In genomic region chr11:46431211-46431610, GRCh38 we compare ENCODE assay signal across 17 cellular contexts. TPM values are rescaled to one million over a fixed set of nuclear protein-coding genes. Genes with fewer than 3 reads are reported as not detected.
DNase-seq lines count a peak whose midpoint lies in the region; ATAC-seq and TF ChIP-seq lines count a peak whose summit lies in the region.
"Had no signal": no experiment of that assay in that cellular context is flagged by ENCODE, and none has a peak within 500 bp of the region (broad histone marks: within the 10 kb centered on the region; RNA-seq: fewer than 3 reads in every experiment).

No MANE protein-coding gene starts in this region.

- POLR2A ChIA-PET in WTC11 (lab: Charles Lee) = no interaction called here

- no peaks in the 10 kb centered on the region for H3K9me3 Mint-ChIP-seq in WTC11
- H3K9me3 Mint-ChIP-seq: CD14-positive monocyte; CD4-positive, alpha-beta memory T cell had no signal

- H3K9me3 ChIP-seq in heart left ventricle = no peaks in the 10 kb centered on the region
- H3K9me3 ChIP-seq: BLaER1 had no signal

- peaks cover 14% of the 10 kb centered on the region for H3K27me3 Mint-ChIP-seq in WTC11 (ENCODE audit: low read depth)
- H3K27me3 Mint-ChIP-seq: CD4-positive, alpha-beta memory T cell had no signal

- no peak overlapping the region for H3K27ac ChIP-seq in heart left ventricle
- H3K27ac ChIP-seq: BLaER1 had no signal

- H3K4me1 ChIP-seq in heart left ventricle = peaks cover 0 to 16% (median 6%) of the 10 kb centered on the region in 12 donors
- H3K4me1 ChIP-seq: BLaER1 had no signal

- peaks cover 0 to 79% (median 68%) of the 10 kb centered on the region in 9 donors for H3K36me3 ChIP-seq in heart left ventricle

- no peak for TF ChIP-seq POLR2A in heart left ventricle (IDR thresholded peaks at IDR 0.05)

- intact Hi-C loops in heart left ventricle (cut with DNase I) (no loop called here), cardiac septum (cut with DNase I) (no loop called here)

- no peak overlapping the region; the same call in 1 of the 2 replicates for H3K27ac Mint-ChIP-seq in WTC11
- H3K27ac Mint-ChIP-seq: CD14-positive monocyte; CD4-positive, alpha-beta memory T cell had no signal

- peaks cover 40% of the 10 kb centered on the region for H3K4me1 Mint-ChIP-seq in WTC11

- no peak for TF ChIP-seq CTCF in heart left ventricle (IDR thresholded peaks at IDR 0.05)
- no peak for TF ChIP-seq CTCF in WTC11 (IDR thresholded peaks at IDR 0.05)

- H3K4me3 ChIP-seq in heart left ventricle = no peak overlapping the region
- H3K4me3 ChIP-seq: BLaER1, GM12878 had no signal

- H3K36me3 Mint-ChIP-seq in WTC11 = peaks cover 23% of the 10 kb centered on the region

- no peak overlapping the region for H3K4me3 Mint-ChIP-seq in WTC11
- H3K4me3 Mint-ChIP-seq: CD14-positive monocyte; CD4-positive, alpha-beta memory T cell had no signal

- H3K27me3 ChIP-seq in heart left ventricle = no peaks in the 10 kb centered on the region
- H3K27me3 ChIP-seq: BLaER1 had no signal

- DNase-seq in heart left ventricle (no peak), cardiac septum (ENCODE audit: low spot score) (no peak), NCI-H446 treated with DMSO at 0.1 percent for 48 hours (lab: John Stamatoyannopoulos, UW) (peak; percentile 26), fibroblast of gingiva (ENCODE audit: low read depth) (peak; percentile 60), WTC11 (ENCODE audit: low spot score) (no peak), retina (no peak)
- DNase-seq: ACHN; CD4-positive, alpha-beta memory T cell; DMS53; DND-41; EL; GOT3; H7; IMR-90 had no signal

- CTCF ChIA-PET in WTC11 (lab: Charles Lee) = interaction anchor here (1.5 to 2.0 kb wide), 3 partner anchors 21 to 98 kb away, joined by 5 to 7 read pairs (median 6); no protein-coding TSS in a partner anchor

- ATAC-seq in heart left ventricle (peak in 3 of 4 donors; percentile 28 to 57 (median 47)), WTC11 (no peak)
- ATAC-seq: GM12878 had no signal

TF ChIP-seq in WTC11, 78 proteins besides CTCF, POLR2A, EP300 and RAD21:
- TF ChIP-seq SMAD3 (CRISPR knock-in tag; IDR thresholded peaks at IDR 0.05; ENCODE audit: borderline replicate concordance) (no peak), ZNF263 (CRISPR knock-in tag; IDR thresholded peaks at IDR 0.05; ENCODE audit: low read depth) (no peak), TEAD1 (CRISPR knock-in tag; IDR thresholded peaks at IDR 0.05) (no peak), MAX (CRISPR knock-in tag; IDR thresholded peaks at IDR 0.05) (no peak), NFE2L1 (CRISPR knock-in tag; IDR thresholded peaks at IDR 0.05) (no peak), ZNF671 (CRISPR knock-in tag; IDR thresholded peaks at IDR 0.05) (no peak), CREM (CRISPR knock-in tag; IDR thresholded peaks at IDR 0.05) (no peak), SP1 (CRISPR knock-in tag; conservative IDR thresholded peaks at IDR 0.05) (no peak), JAZF1 (CRISPR knock-in tag; IDR thresholded peaks at IDR 0.05) (no peak), AR (CRISPR knock-in tag; IDR thresholded peaks at IDR 0.05) (no peak), SMAD4 (CRISPR knock-in tag; IDR thresholded peaks at IDR 0.05) (no peak), ETV6 (CRISPR knock-in tag; IDR thresholded peaks at IDR 0.05) (no peak)

RNA-seq across cellular contexts. Expression of gene CHRM4, which starts 39.6 kb away (rescaled TPM):
- under 1 TPM in 3 of 9 donors, not detected in 6; 0.15 to 0.27 (median 0.20) TPM for total RNA-seq in heart left ventricle
- polyA plus RNA-seq in heart left ventricle = under 1 TPM in 1 of 2 donors, not detected in 1; 0.08 TPM
- total RNA-seq in cardiac septum = 0.27 TPM
- total RNA-seq in WTC11 (2021) = 0.62 to 0.85 TPM (median 0.62 TPM) in 3 replicates
- total RNA-seq: CD4-positive, alpha-beta memory T cell had no signal

RNA-seq across cellular contexts. Expression of gene MDK, which starts 49.7 kb away (rescaled TPM):
- 10 to 100 TPM in 3 of 9 donors, 1 to 10 TPM in 6; 1.9 to 26.5 (median 7.9) TPM for total RNA-seq in heart left ventricle
- 1 to 10 TPM; 2.3 to 4.8 TPM for polyA plus RNA-seq in heart left ventricle
- 6.2 TPM for total RNA-seq in cardiac septum
- total RNA-seq in WTC11 (2021) = 560 to 611 TPM (median 602 TPM) in 3 replicates
- polyA plus RNA-seq: CD14-positive monocyte; CD4-positive, alpha-beta memory T cell had no signal

Comparison
In these comparisons a context has a peak if more than half of its experiments do, and no peak if none do; other contexts are left out.
1. DNase-seq: peak in NCI-H446 treated with DMSO at 0.1 percent for 48 hours (single experiment) and fibroblast of gingiva (single experiment); none in heart left ventricle (0 of 5), cardiac septum (single experiment), WTC11 (single experiment) and retina (single experiment).
2. RNA of gene MDK, which starts 49.7 kb away (total RNA-seq): 560 to 611 TPM in WTC11; 1.9 to 26.5 TPM in heart left ventricle and 6.2 TPM in cardiac septum (single experiment); every median in the first group is over 10 times any median in the second.